In genomic region chr2:27772804-27773203, GRCh38 we compare ENCODE assay signal across 8 cellular contexts. TPM values are rescaled to one million over a fixed set of nuclear protein-coding genes. Genes with fewer than 3 reads are reported as not detected.
DNase-seq lines count a peak whose midpoint lies in the region; TF ChIP-seq lines count a peak whose summit lies in the region.

No MANE protein-coding gene starts in this region.

- TF ChIP-seq CTCF in suprapubic skin (IDR thresholded peaks at IDR 0.05), result no peak

- POLR2A ChIA-PET in activated CD4-positive, alpha-beta memory T cell treated with anti-CD3 and anti-CD28 coated beads, Interleukin-2, amount 10 ng/mL, durations not matched to agents 7 days and 5 days (lab: Charles Lee), result interaction anchor here (0.6 to 2.7 kb wide), 8 partner anchors 12 to 923 kb away, joined by 3 to 8 read pairs (median 4); partner anchors contain the start of genes BABAM2, RBKS, SLC4A1AP and SUPT7L

- peaks cover 9% of the 10 kb centered on the region for H3K4me1 ChIP-seq in iPS-18a (ENCODE audit: control insufficient read depth, low read depth, low read length)
- peaks cover 49% of the 10 kb centered on the region for H3K4me1 ChIP-seq in suprapubic skin

- CTCF ChIA-PET in activated CD4-positive, alpha-beta memory T cell treated with anti-CD3 and anti-CD28 coated beads, Interleukin-2, amount 10 ng/mL, durations not matched to agents 7 days and 5 days (lab: Charles Lee), result interaction anchor here (1.1 to 2.7 kb wide), 3 partner anchors 18 to 90 kb away, joined by 3 to 6 read pairs (median 3); no protein-coding TSS in a partner anchor

- H3K27ac Mint-ChIP-seq in activated CD4-positive, alpha-beta memory T cell treated with anti-CD3 and anti-CD28 coated beads, Interleukin-2, amount 10 ng/mL, durations not matched to agents 7 days and 5 days, result no peak overlapping the region

- peaks cover 46% of the 10 kb centered on the region for H3K4me1 Mint-ChIP-seq in activated CD4-positive, alpha-beta memory T cell treated with anti-CD3 and anti-CD28 coated beads, Interleukin-2, amount 10 ng/mL, durations not matched to agents 7 days and 5 days

- H3K4me3 Mint-ChIP-seq in activated CD4-positive, alpha-beta memory T cell treated with anti-CD3 and anti-CD28 coated beads, Interleukin-2, amount 10 ng/mL, durations not matched to agents 7 days and 5 days, result peak overlapping the region; percentile 71

- H3K9me3 ChIP-seq in iPS-18a (ENCODE audit: control insufficient read depth, low read depth, low read length) (no peaks in the 10 kb centered on the region), suprapubic skin (no peaks in the 10 kb centered on the region)

- peak overlapping the region; percentile 79 for H3K9ac ChIP-seq in iPS-18a (ENCODE audit: low read length)

- H3K27me3 ChIP-seq in iPS-18a (ENCODE audit: control insufficient read depth, insufficient read depth, low read length) (no peaks in the 10 kb centered on the region), suprapubic skin (no peaks in the 10 kb centered on the region)

- no peak for TF ChIP-seq POLR2A in suprapubic skin (IDR thresholded peaks at IDR 0.05)

- peak; percentile 13 for DNase-seq in activated CD8-positive, alpha-beta memory T cell treated with anti-CD3 and anti-CD28 coated beads, Interleukin-2, amount 50 U/mL, for 48 hours
- DNase-seq in activated CD8-positive, alpha-beta memory T cell treated with anti-CD3 and anti-CD28 coated beads, Interleukin-2, amount 50 U/mL, for 4 hours, result no peak
- DNase-seq in activated CD4-positive, alpha-beta memory T cell treated with anti-CD3 and anti-CD28 coated beads, Interleukin-2, amount 10 ng/mL, durations not matched to agents 7 days and 5 days, result no peak
- no peak for DNase-seq in suprapubic skin (ENCODE audit: low spot score in 2 of 2)
- DNase-seq in central memory CD4-positive, alpha-beta T cell, result no peak
- no peak for DNase-seq in NCI-H82 treated with DMSO at 0.1 percent for 48 hours (lab: John Stamatoyannopoulos, UW; ENCODE audit: unreplicated experiment)
- no peak for DNase-seq in NCI-H524 (lab: John Stamatoyannopoulos, UW)

- no peaks in the 10 kb centered on the region for H3K9me3 Mint-ChIP-seq in activated CD4-positive, alpha-beta memory T cell treated with anti-CD3 and anti-CD28 coated beads, Interleukin-2, amount 10 ng/mL, durations not matched to agents 7 days and 5 days

- H3K27ac ChIP-seq in iPS-18a (ENCODE audit: low read length), result no peak overlapping the region
- H3K27ac ChIP-seq in suprapubic skin, result no peak overlapping the region

- H3K27me3 Mint-ChIP-seq in activated CD4-positive, alpha-beta memory T cell treated with anti-CD3 and anti-CD28 coated beads, Interleukin-2, amount 10 ng/mL, durations not matched to agents 7 days and 5 days, result no peaks in the 10 kb centered on the region

- TF ChIP-seq EP300 in suprapubic skin (IDR thresholded peaks at IDR 0.05), result no peak

- H3K4me3 ChIP-seq in iPS-18a (ENCODE audit: low read length) (peak overlapping the region; percentile 89), suprapubic skin (peak overlapping the region; percentile 66)

- 34% methylated on average over 2 of the region's 2 CpGs for WGBS in suprapubic skin

- peaks cover 38% of the 10 kb centered on the region for H3K36me3 Mint-ChIP-seq in activated CD4-positive, alpha-beta memory T cell treated with anti-CD3 and anti-CD28 coated beads, Interleukin-2, amount 10 ng/mL, durations not matched to agents 7 days and 5 days (ENCODE audit: low read depth)

- peaks cover 8% of the 10 kb centered on the region for H3K36me3 ChIP-seq in iPS-18a (ENCODE audit: control insufficient read depth, low read depth, low read length)
- H3K36me3 ChIP-seq in suprapubic skin, result peaks cover 12% of the 10 kb centered on the region

RNA-seq across cellular contexts. Expression of gene MRPL33, which starts 1.3 kb away (rescaled TPM):
- total RNA-seq in activated CD4-positive, alpha-beta memory T cell treated with anti-CD3 and anti-CD28 coated beads, Interleukin-2, amount 10 ng/mL, durations not matched to agents 7 days and 5 days, result 10 to 100 TPM; 58.4 to 58.6 TPM
- 10 to 100 TPM; 30.7 to 82.2 (median 56.3) TPM for total RNA-seq in suprapubic skin
